ENCODE assay signal across 35 cellular contexts in the genomic region with DNA sequence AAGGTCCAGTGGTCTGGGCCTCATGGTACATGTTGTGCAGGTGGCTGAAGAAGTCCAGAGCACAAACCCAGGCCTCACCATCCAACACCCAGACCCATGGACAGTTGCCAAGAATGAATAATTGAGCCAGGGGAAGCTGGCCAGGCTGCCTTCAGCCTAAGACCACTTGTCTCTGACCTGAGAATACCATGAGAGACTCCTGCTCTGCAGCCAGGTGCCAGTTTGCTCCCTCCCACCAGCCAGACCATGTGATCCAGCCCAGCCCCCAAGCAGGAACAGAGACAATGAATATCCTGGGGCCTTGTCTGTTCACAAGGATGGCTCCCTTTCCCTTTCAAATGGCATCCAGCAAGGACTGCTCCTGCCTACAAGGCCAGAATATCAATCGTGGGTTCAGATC. TPM values are rescaled to one million over a fixed set of nuclear protein-coding genes. Genes with fewer than 3 reads are reported as not detected.
"Had no signal": no experiment of that assay in that cellular context is flagged by ENCODE, and none has a peak within 500 bp of the region (broad histone marks: within the 10 kb centered on the region; RNA-seq: fewer than 3 reads in every experiment).

No MANE protein-coding gene starts in this region.

- H3K27ac Mint-ChIP-seq: activated CD4-positive, alpha-beta memory T cell treated with anti-CD3 and anti-CD28 coated beads, Interleukin-2, amount 10 ng/mL, durations not matched to agents 7 days and 5 days; activated CD4-positive, alpha-beta T cell treated with anti-CD3 and anti-CD28 coated beads, Interleukin-2, amount 10 ng/mL, durations not matched to agents 7 days and 5 days; activated naive CD4-positive, alpha-beta T cell treated with anti-CD3 and anti-CD28 coated beads, Interleukin-2, amount 50 U/mL, for 24 hours; activated naive CD8-positive, alpha-beta T cell treated with anti-CD3 and anti-CD28 coated beads, Interleukin-2, amount 50 U/mL, for 24 hours; activated T-helper 2 cell treated with anti-CD3 and anti-CD28 coated beads, Interferon-gamma antibody, Interleukin-2, Interleukin-4, amounts not matched to agents 10 μg/mL and 5 μg/mL and 100 μg/mL, durations not matched to agents 14 hours and 24 hours and 36 hours; dendritic cell treated with granulocyte-macrophage colony-stimulating factor and Interleukin-4, amounts not matched to agents 40 ng/mL and 50 ng/mL, for 4 days; mesothelial cell of epicardium; stimulated activated naive B cell treated with anti-CD40 and anti-IgM and Interleukin-4, amounts not matched to agents 10 μg/mL and 1 μg/mL and 100 μg/mL, for 72 hours; T-helper 1 cell treated with Interleukin-12 subunit alpha and Interleukin-12 subunit beta and Interleukin-4 antibody, amounts not matched to agents 30 μg/mL and 1 μg/mL, for 36 hours had no signal

- H3K36me3 ChIP-seq: breast epithelium had no signal

- H3K4me1 ChIP-seq: breast epithelium had no signal

- H3K27me3 Mint-ChIP-seq: activated CD4-positive, alpha-beta memory T cell treated with anti-CD3 and anti-CD28 coated beads, Interleukin-2, amount 10 ng/mL, durations not matched to agents 7 days and 5 days; activated CD4-positive, alpha-beta T cell treated with anti-CD3 and anti-CD28 coated beads, Interleukin-2, amount 10 ng/mL, durations not matched to agents 7 days and 5 days; activated naive CD4-positive, alpha-beta T cell treated with anti-CD3 and anti-CD28 coated beads, Interleukin-2, amount 50 U/mL, for 24 hours; activated naive CD8-positive, alpha-beta T cell treated with anti-CD3 and anti-CD28 coated beads, Interleukin-2, amount 50 U/mL, for 24 hours; central memory CD8-positive, alpha-beta T cell; dendritic cell treated with granulocyte-macrophage colony-stimulating factor and Interleukin-4, amounts not matched to agents 40 ng/mL and 50 ng/mL, for 4 days; naive thymus-derived CD4-positive, alpha-beta T cell; stimulated activated naive B cell treated with anti-CD40 and anti-IgM and Interleukin-4, amounts not matched to agents 10 μg/mL and 1 μg/mL and 100 μg/mL, for 72 hours had no signal

- H3K9me3 Mint-ChIP-seq: activated CD4-positive, alpha-beta memory T cell treated with anti-CD3 and anti-CD28 coated beads, Interleukin-2, amount 10 ng/mL, durations not matched to agents 7 days and 5 days; activated CD4-positive, alpha-beta T cell treated with anti-CD3 and anti-CD28 coated beads, Interleukin-2, amount 10 ng/mL, durations not matched to agents 7 days and 5 days; activated naive CD4-positive, alpha-beta T cell treated with anti-CD3 and anti-CD28 coated beads, Interleukin-2, amount 50 U/mL, for 24 hours; activated naive CD8-positive, alpha-beta T cell treated with anti-CD3 and anti-CD28 coated beads, Interleukin-2, amount 50 U/mL, for 24 hours; activated T-cell treated with anti-CD3 and anti-CD28 coated beads, Interleukin-2, amount 50 U/mL, for 4 hours; activated T-helper 2 cell treated with anti-CD3 and anti-CD28 coated beads, Interferon-gamma antibody, Interleukin-2, Interleukin-4, amounts not matched to agents 10 μg/mL and 5 μg/mL and 100 μg/mL, durations not matched to agents 14 hours and 24 hours and 36 hours; central memory CD8-positive, alpha-beta T cell; dendritic cell treated with granulocyte-macrophage colony-stimulating factor and Interleukin-4, amounts not matched to agents 40 ng/mL and 50 ng/mL, for 4 days; mesothelial cell of epicardium; naive thymus-derived CD4-positive, alpha-beta T cell; stimulated activated naive B cell treated with anti-CD40 and anti-IgM and Interleukin-4, amounts not matched to agents 10 μg/mL and 1 μg/mL and 100 μg/mL, for 72 hours; T-helper 1 cell treated with Interleukin-12 subunit alpha and Interleukin-12 subunit beta and Interleukin-4 antibody, amounts not matched to agents 30 μg/mL and 1 μg/mL, for 36 hours had no signal

- H3K27me3 ChIP-seq: breast epithelium, gastroesophageal sphincter, stomach, tibial nerve had no signal

- H3K4me1 Mint-ChIP-seq: activated naive CD4-positive, alpha-beta T cell treated with anti-CD3 and anti-CD28 coated beads, Interleukin-2, amount 50 U/mL, for 24 hours; activated naive CD8-positive, alpha-beta T cell treated with anti-CD3 and anti-CD28 coated beads, Interleukin-2, amount 50 U/mL, for 24 hours; central memory CD8-positive, alpha-beta T cell had no signal

- H3K4me3 Mint-ChIP-seq: activated CD4-positive, alpha-beta memory T cell treated with anti-CD3 and anti-CD28 coated beads, Interleukin-2, amount 10 ng/mL, durations not matched to agents 7 days and 5 days; activated CD4-positive, alpha-beta T cell treated with anti-CD3 and anti-CD28 coated beads, Interleukin-2, amount 10 ng/mL, durations not matched to agents 7 days and 5 days; activated naive CD4-positive, alpha-beta T cell treated with anti-CD3 and anti-CD28 coated beads, Interleukin-2, amount 50 U/mL, for 24 hours; activated naive CD8-positive, alpha-beta T cell treated with anti-CD3 and anti-CD28 coated beads, Interleukin-2, amount 50 U/mL, for 24 hours; activated T-cell treated with anti-CD3 and anti-CD28 coated beads, Interleukin-2, amount 50 U/mL, for 4 hours; central memory CD8-positive, alpha-beta T cell; dendritic cell treated with granulocyte-macrophage colony-stimulating factor and Interleukin-4, amounts not matched to agents 40 ng/mL and 50 ng/mL, for 4 days; mesothelial cell of epicardium; naive thymus-derived CD4-positive, alpha-beta T cell; stimulated activated naive B cell treated with anti-CD40 and anti-IgM and Interleukin-4, amounts not matched to agents 10 μg/mL and 1 μg/mL and 100 μg/mL, for 72 hours; T-helper 1 cell treated with Interleukin-12 subunit alpha and Interleukin-12 subunit beta and Interleukin-4 antibody, amounts not matched to agents 30 μg/mL and 1 μg/mL, for 36 hours had no signal

- H3K9me3 ChIP-seq: breast epithelium, gastroesophageal sphincter, stomach, tibial nerve had no signal

- H3K27ac ChIP-seq: breast epithelium, gastroesophageal sphincter, skin epidermis, stomach, tibial nerve, WERI-Rb-1 had no signal

- DNase-seq: activated CD4-positive, alpha-beta memory T cell treated with anti-CD3 and anti-CD28 coated beads, Interleukin-2, amount 10 ng/mL, durations not matched to agents 7 days and 5 days; activated CD4-positive, alpha-beta T cell treated with anti-CD3 and anti-CD28 coated beads, Interleukin-2, amount 10 ng/mL, durations not matched to agents 7 days and 5 days; activated CD4-positive, CD25-positive, alpha-beta regulatory T cell treated with anti-CD3 and anti-CD28 coated beads, Interleukin-2, amount 50 U/mL, for 72 hours; activated CD8-positive, alpha-beta memory T cell treated with anti-CD3 and anti-CD28 coated beads, Interleukin-2, amount 50 U/mL, for 48 hours; activated naive CD8-positive, alpha-beta T cell treated with anti-CD3 and anti-CD28 coated beads, Interleukin-2, amount 50 U/mL, for 24 hours; activated T-cell treated with anti-CD3 and anti-CD28 coated beads, Interleukin-2, amount 50 U/mL, for 4 hours; amygdala; effector CD4-positive, alpha-beta T cell; hippocampal formation; left cardiac atrium; mammary epithelial cell; naive thymus-derived CD4-positive, alpha-beta T cell; stimulated activated CD4-positive, alpha-beta T cell treated with anti-CD3 and anti-CD28 coated beads, Interleukin-12 subunit alpha, Interleukin-12 subunit beta, amount 100 ng/mL, for 4 hours; stimulated activated CD4-positive, alpha-beta T cell treated with anti-CD3 and anti-CD28 coated beads, Interleukin-4, amount 100 ng/mL, for 24 hours; stimulated activated naive B cell treated with anti-CD40 and anti-IgM and Interleukin-4, amounts not matched to agents 10 μg/mL and 1 μg/mL and 100 μg/mL, for 72 hours; stomach; SW 1271; T-helper 9 cell; WERI-Rb-1 had no signal

- H3K4me3 ChIP-seq: breast epithelium, gastroesophageal sphincter, skin epidermis, stomach, tibial nerve had no signal

RNA-seq across cellular contexts. Expression of gene CAMKV, which starts 26.9 kb away (rescaled TPM):
- total RNA-seq: activated CD4-positive, alpha-beta memory T cell treated with anti-CD3 and anti-CD28 coated beads, Interleukin-2, amount 10 ng/mL, durations not matched to agents 7 days and 5 days; activated CD4-positive, alpha-beta T cell treated with anti-CD3 and anti-CD28 coated beads, Interleukin-2, amount 10 ng/mL, durations not matched to agents 7 days and 5 days; gastroesophageal sphincter; left cardiac atrium; liver; mesothelial cell of epicardium; naive thymus-derived CD4-positive, alpha-beta T cell; osteocyte; posterior vena cava; sciatic nerve; tibial nerve; ureter had no signal
- polyA plus RNA-seq: keratinocyte; liver; naive thymus-derived CD4-positive, alpha-beta T cell had no signal

RNA-seq across cellular contexts. Expression of gene CDHR4, which starts 43.2 kb away (rescaled TPM):
- total RNA-seq: activated CD4-positive, alpha-beta memory T cell treated with anti-CD3 and anti-CD28 coated beads, Interleukin-2, amount 10 ng/mL, durations not matched to agents 7 days and 5 days; activated T-cell treated with anti-CD3 and anti-CD28 coated beads, Interleukin-2, amount 50 U/mL, for 4 hours; activated T-helper 2 cell treated with anti-CD3 and anti-CD28 coated beads, Interferon-gamma antibody, Interleukin-2, Interleukin-4, amounts not matched to agents 10 μg/mL and 5 μg/mL and 100 μg/mL, durations not matched to agents 14 hours and 24 hours and 36 hours; breast epithelium; liver; osteocyte had no signal
- polyA plus RNA-seq: keratinocyte; liver; mammary epithelial cell; naive thymus-derived CD4-positive, alpha-beta T cell had no signal
